In the genomic region with DNA sequence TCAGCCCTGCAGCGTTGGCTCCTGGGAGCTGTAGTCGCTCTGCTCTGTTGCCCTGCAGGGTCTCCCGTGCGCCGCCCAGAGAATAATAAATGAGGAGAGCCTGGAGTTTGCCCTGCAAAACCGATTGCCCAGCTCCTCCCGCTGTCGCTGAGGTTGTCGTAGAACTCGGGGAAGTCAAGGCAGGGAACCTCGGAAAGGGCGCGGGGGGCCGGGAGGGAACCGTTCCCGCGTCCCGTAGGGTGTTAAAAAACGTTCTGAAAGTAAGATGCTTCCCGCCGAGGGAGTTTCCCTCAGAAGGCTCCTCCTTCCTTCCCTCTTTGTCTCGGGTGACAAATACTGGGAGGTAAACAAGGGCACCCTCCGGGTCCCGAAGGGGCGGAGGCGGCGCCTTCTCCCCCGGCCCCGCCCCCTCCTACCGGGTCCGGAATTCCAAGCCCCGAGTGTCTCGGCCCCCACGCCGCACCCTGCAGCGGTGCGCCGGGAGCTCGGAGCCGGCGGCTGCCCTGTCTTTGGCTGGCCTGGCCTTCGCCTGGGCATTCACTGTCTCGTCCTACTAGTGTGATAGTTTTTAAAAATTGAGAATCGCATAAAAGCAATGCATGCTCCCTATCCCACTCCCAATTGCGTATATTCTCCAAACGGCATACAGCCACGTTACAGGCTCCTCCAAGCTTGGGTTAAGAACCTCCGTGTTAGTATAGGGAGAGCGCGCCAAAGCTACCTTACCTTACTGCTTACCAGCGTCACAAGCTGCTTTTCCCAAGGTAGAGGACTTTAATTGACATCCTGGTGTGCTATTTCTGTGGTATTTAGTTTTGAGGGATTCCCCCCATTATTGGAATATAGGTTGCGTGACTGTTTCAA, we compare ENCODE assay signal across 8 cellular contexts. TPM values are rescaled to one million over a fixed set of nuclear protein-coding genes. Genes with fewer than 3 reads are reported as not detected.
DNase-seq lines count a peak whose midpoint lies in the region; ATAC-seq and TF ChIP-seq lines count a peak whose summit lies in the region.

No MANE protein-coding gene starts in this region.

- WGBS in smooth muscle cell (ENCODE audit: low lambda C conversion rate): 2% methylated on average over 43 of the region's 52 CpGs

- no peak for TF ChIP-seq CTCF in smooth muscle cell (IDR thresholded peaks at IDR 0.05; ENCODE audit: borderline replicate concordance, insufficient read depth, poor library complexity, severe bottlenecking)

- DNase-seq in NCI-H1092 treated with DMSO at 0.1 percent for 48 hours (lab: John Stamatoyannopoulos, UW) (peak; percentile 94), SK-N-DZ (ENCODE audit: low spot score) (peak; percentile 93), T47D (ENCODE audit: low read depth in 1 of 2, low spot score in 1 of 2) (peak; percentile 64 to 95), iPS-NIHi11 (ENCODE audit: low spot score) (peak; percentile 94), smooth muscle cell (lab: John Stamatoyannopoulos, UW; ENCODE audit: unreplicated experiment) (peak; percentile 49)

- peak overlapping the region; percentile 54 for H3K9ac ChIP-seq in smooth muscle cell (ENCODE audit: low read depth)

- peaks cover 25% of the 10 kb centered on the region for H3K4me1 ChIP-seq in ACC112 (ENCODE audit: control insufficient read depth, insufficient read depth, low read length, unreplicated experiment)
- H3K4me1 ChIP-seq in smooth muscle cell (ENCODE audit: low read depth): peaks cover 35% of the 10 kb centered on the region

- peak overlapping the region; percentile 97 for H3K4me3 ChIP-seq in ACC112 (ENCODE audit: low read depth, low read length)
- peak overlapping the region; percentile 82 for H3K4me3 ChIP-seq in smooth muscle cell

- in situ Hi-C loops in T47D (cut with HindIII; ENCODE audit: low pct_unique_long_range_greater_than_20kb, low sequenced_read_pairs): no loop called here

- peaks cover 9% of the 10 kb centered on the region for H4K20me1 ChIP-seq in smooth muscle cell (ENCODE audit: low read depth)

- H3K27ac ChIP-seq in ACC112 (ENCODE audit: low read depth, low read length) (peak overlapping the region; percentile 86), smooth muscle cell (ENCODE audit: low read depth) (peak overlapping the region; percentile 31)

- ATAC-seq in GM18498 (IDR thresholded peaks at IDR 0.05; ENCODE audit: unreplicated experiment): peak; percentile 30
- ATAC-seq in HG02798 (IDR thresholded peaks at IDR 0.05; ENCODE audit: poor library complexity, unreplicated experiment): peak; percentile 31

- H2AFZ ChIP-seq in ACC112 (ENCODE audit: low read length, unreplicated experiment): peak overlapping the region; percentile 64
- H2AFZ ChIP-seq in smooth muscle cell (ENCODE audit: low read depth): peak overlapping the region; percentile 93

- H3K36me3 ChIP-seq in ACC112 (ENCODE audit: insufficient read depth, low read length) (peaks cover 27% of the 10 kb centered on the region), smooth muscle cell (ENCODE audit: low read depth) (peaks cover 5% of the 10 kb centered on the region)

- peaks cover 40% of the 10 kb centered on the region for H3K79me2 ChIP-seq in ACC112 (ENCODE audit: control insufficient read depth, insufficient read depth, low read length, unreplicated experiment)
- H3K79me2 ChIP-seq in smooth muscle cell (ENCODE audit: low read depth): peaks cover 37% of the 10 kb centered on the region

- H3K9me3 ChIP-seq in smooth muscle cell (replicated peaks; ENCODE audit: low read depth): no peaks in the 10 kb centered on the region

- H3K4me2 ChIP-seq in smooth muscle cell: peak overlapping the region; percentile 90

- H3K27me3 ChIP-seq in ACC112 (ENCODE audit: insufficient read depth, low read length): no peaks in the 10 kb centered on the region
- H3K27me3 ChIP-seq in smooth muscle cell (ENCODE audit: low read depth): no peaks in the 10 kb centered on the region

- peaks cover 14% of the 10 kb centered on the region for H3F3A ChIP-seq in smooth muscle cell (ENCODE audit: low read depth)

RNA-seq across cellular contexts. Expression of gene HMGB2, which starts 1.0 kb away (rescaled TPM):
- 493 and 516 TPM in 2 replicates for polyA plus RNA-seq in SK-N-DZ (2014; cell fraction: cytosol; rRNA removed)
- polyA plus RNA-seq in SK-N-DZ (2014; cell fraction: nucleus; rRNA removed): 309 and 379 TPM in 2 replicates
- total RNA-seq in smooth muscle cell: 22.6 and 27.4 TPM in 2 replicates
- polyA plus RNA-seq in smooth muscle cell: 50.1 and 54.9 TPM in 2 replicates

RNA-seq across cellular contexts. Expression of gene SAP30, which starts 35.6 kb away (rescaled TPM):
- polyA plus RNA-seq in SK-N-DZ (2014; cell fraction: cytosol; rRNA removed): 60.1 and 80.2 TPM in 2 replicates
- 40.6 and 65.7 TPM in 2 replicates for polyA plus RNA-seq in SK-N-DZ (2014; cell fraction: nucleus; rRNA removed)
- 18.6 and 19.6 TPM in 2 replicates for total RNA-seq in smooth muscle cell
- polyA plus RNA-seq in smooth muscle cell: 33.8 and 35.2 TPM in 2 replicates

Comparison
In these comparisons a context has a peak if more than half of its experiments do, and no peak if none do; other contexts are left out.
1. Peak in every context shown above with its lines: DNase-seq, ATAC-seq, H3K4me3 ChIP-seq and H3K27ac ChIP-seq.